Comparison of ENCODE assay signal across 28 cellular contexts in genomic region chr18:46720092-46720491, GRCh38. TPM values are rescaled to one million over a fixed set of nuclear protein-coding genes. Genes with fewer than 3 reads are reported as not detected.
"Had no signal": no experiment of that assay in that cellular context is flagged by ENCODE, and none has a peak within 500 bp of the region (broad histone marks: within the 10 kb centered on the region; RNA-seq: fewer than 3 reads in every experiment).

No MANE protein-coding gene starts in this region.

- H3K4me1 ChIP-seq: breast epithelium, colonic mucosa, gastroesophageal sphincter had no signal

- DNase-seq: activated B cell treated with CpG ODN at 0.5 μM for 24 hours; activated CD4-positive, alpha-beta memory T cell treated with anti-CD3 and anti-CD28 coated beads, Interleukin-2, amount 10 ng/mL, durations not matched to agents 7 days and 5 days; activated CD4-positive, alpha-beta T cell treated with anti-CD3 and anti-CD28 coated beads, Interleukin-2, amount 10 ng/mL, durations not matched to agents 24 days and 14 days; activated CD8-positive, alpha-beta memory T cell treated with anti-CD3 and anti-CD28 coated beads, Interleukin-2, amount 50 U/mL, for 48 hours; activated gamma-delta T cell; activated naive CD4-positive, alpha-beta T cell treated with anti-CD3 and anti-CD28 coated beads, Interleukin-2, amount 50 U/mL, for 16 hours; activated naive CD4-positive, alpha-beta T cell treated with Interleukin-2 at 50 U/mL for 16 hours; activated T-cell treated with anti-CD3 and anti-CD28 coated beads for 4 hours; activated T-cell treated with anti-CD3 and anti-CD28 coated beads, Interleukin-2, amount 50 U/mL, for 24 hours; activated T-cell treated with anti-CD3 and anti-CD28 coated beads, Interleukin-2, amount 50 U/mL, for 72 hours; amniotic stem cell; anterior cingulate cortex; central memory CD4-positive, alpha-beta T cell; cerebellar nuclear complex; colonic mucosa; effector CD8-positive, alpha-beta T cell; esophagus squamous epithelium; foreskin melanocyte; T-helper 2 cell had no signal

- H3K4me1 Mint-ChIP-seq: activated B cell treated with CpG ODN at 0.5 μM for 24 hours; activated CD4-positive, alpha-beta memory T cell treated with anti-CD3 and anti-CD28 coated beads, Interleukin-2, amount 10 ng/mL, durations not matched to agents 7 days and 5 days; activated CD4-positive, alpha-beta T cell treated with anti-CD3 and anti-CD28 coated beads, Interleukin-2, amount 10 ng/mL, durations not matched to agents 24 days and 14 days had no signal

- H3K27me3 ChIP-seq: breast epithelium, cardiac muscle cell, colonic mucosa, esophagus squamous epithelium had no signal

- FAIRE-seq: endometrium had no signal

- H3K4me3 Mint-ChIP-seq: activated B cell treated with CpG ODN at 0.5 μM for 24 hours; activated CD4-positive, alpha-beta memory T cell treated with anti-CD3 and anti-CD28 coated beads, Interleukin-2, amount 10 ng/mL, durations not matched to agents 7 days and 5 days; activated CD4-positive, alpha-beta T cell treated with anti-CD3 and anti-CD28 coated beads, Interleukin-2, amount 10 ng/mL, durations not matched to agents 24 days and 14 days; activated naive CD8-positive, alpha-beta T cell; activated T-cell treated with anti-CD3 and anti-CD28 coated beads, Interleukin-2, amount 50 U/mL, for 24 hours; activated T-cell treated with anti-CD3 and anti-CD28 coated beads, Interleukin-2, amount 50 U/mL, for 72 hours; brain had no signal

- H3K36me3 Mint-ChIP-seq: activated naive CD8-positive, alpha-beta T cell; brain had no signal

- H3K27ac Mint-ChIP-seq: activated B cell treated with CpG ODN at 0.5 μM for 24 hours; activated CD4-positive, alpha-beta memory T cell treated with anti-CD3 and anti-CD28 coated beads, Interleukin-2, amount 10 ng/mL, durations not matched to agents 7 days and 5 days; activated CD4-positive, alpha-beta T cell treated with anti-CD3 and anti-CD28 coated beads, Interleukin-2, amount 10 ng/mL, durations not matched to agents 24 days and 14 days; activated naive CD8-positive, alpha-beta T cell; activated T-cell treated with anti-CD3 and anti-CD28 coated beads, Interleukin-2, amount 50 U/mL, for 24 hours; activated T-cell treated with anti-CD3 and anti-CD28 coated beads, Interleukin-2, amount 50 U/mL, for 72 hours; brain had no signal

- H3K9me3 Mint-ChIP-seq: activated B cell treated with CpG ODN at 0.5 μM for 24 hours; activated CD4-positive, alpha-beta memory T cell treated with anti-CD3 and anti-CD28 coated beads, Interleukin-2, amount 10 ng/mL, durations not matched to agents 7 days and 5 days; activated CD4-positive, alpha-beta T cell treated with anti-CD3 and anti-CD28 coated beads, Interleukin-2, amount 10 ng/mL, durations not matched to agents 24 days and 14 days; activated T-cell treated with anti-CD3 and anti-CD28 coated beads, Interleukin-2, amount 50 U/mL, for 24 hours; activated T-cell treated with anti-CD3 and anti-CD28 coated beads, Interleukin-2, amount 50 U/mL, for 72 hours; brain had no signal

- H3K27me3 Mint-ChIP-seq: brain had no signal

- H3K9me3 ChIP-seq: breast epithelium, colonic mucosa, esophagus squamous epithelium, gastroesophageal sphincter had no signal

- H3K27ac ChIP-seq: breast epithelium, cardiac muscle cell, colonic mucosa, epithelial cell of prostate, esophagus squamous epithelium, gastroesophageal sphincter, VCaP had no signal

- H3K36me3 ChIP-seq: breast epithelium, cardiac muscle cell, colonic mucosa, esophagus squamous epithelium, gastroesophageal sphincter had no signal

- H3K4me3 ChIP-seq: breast epithelium, cardiac muscle cell, colonic mucosa, esophagus squamous epithelium, gastroesophageal sphincter had no signal

RNA-seq across cellular contexts. Expression of gene ST8SIA5, which starts 36.8 kb away (rescaled TPM):
- total RNA-seq: activated B cell treated with CpG ODN at 0.5 μM for 24 hours; activated CD4-positive, alpha-beta memory T cell treated with anti-CD3 and anti-CD28 coated beads, Interleukin-2, amount 10 ng/mL, durations not matched to agents 7 days and 5 days; activated CD4-positive, alpha-beta T cell treated with anti-CD3 and anti-CD28 coated beads, Interleukin-2, amount 10 ng/mL, durations not matched to agents 24 days and 14 days; cardiac muscle cell; esophagus squamous epithelium; fibroblast of villous mesenchyme had no signal
